Comparison of ENCODE assay signal across 8 cellular contexts in genomic region chr10:122113161-122113944, GRCh38.
DNase-seq lines count a peak whose midpoint lies in the region; ATAC-seq, FAIRE-seq and TF ChIP-seq lines count a peak whose summit lies in the region.

No MANE protein-coding gene starts in this region.

- no peaks in the 10 kb centered on the region for H3K36me3 ChIP-seq in urinary bladder (ENCODE audit: insufficient read depth)

- peak overlapping the region; percentile 95 for H3K27ac ChIP-seq in urinary bladder (ENCODE audit: low read depth)

- no peak for FAIRE-seq in RCC 7860 (lab: Jason Lieb, UNC)

- peak overlapping the region; percentile 89 for H3K27ac Mint-ChIP-seq in endothelial cell (ENCODE audit: unreplicated experiment)

- peak; percentile 39 for TF ChIP-seq CTCF in endothelial cell (IDR thresholded peaks at IDR 0.05; ENCODE audit: unreplicated experiment)

- under 1% methylated on average over 77 of the region's 77 CpGs for WGBS in urinary bladder

- no peaks in the 10 kb centered on the region for H3K4me1 ChIP-seq in urinary bladder (ENCODE audit: insufficient read depth)

- peak overlapping the region; percentile 46 for H3K4me3 ChIP-seq in urinary bladder (ENCODE audit: low read depth, low read length)

- no peaks in the 10 kb centered on the region for H3K36me3 Mint-ChIP-seq in endothelial cell (ENCODE audit: low read depth, unreplicated experiment)

- peaks cover 24% of the 10 kb centered on the region for H3K4me1 Mint-ChIP-seq in endothelial cell (ENCODE audit: unreplicated experiment)

- ATAC-seq in GM21576 (IDR thresholded peaks at IDR 0.05; ENCODE audit: unreplicated experiment) (peak; percentile 49), GM18861 (IDR thresholded peaks at IDR 0.05; ENCODE audit: unreplicated experiment) (no peak), GM21619 (IDR thresholded peaks at IDR 0.05; ENCODE audit: unreplicated experiment) (no peak)

- no peaks in the 10 kb centered on the region for H3K9me3 Mint-ChIP-seq in endothelial cell (ENCODE audit: unreplicated experiment)

- peak overlapping the region; percentile 87 for H3K4me3 Mint-ChIP-seq in endothelial cell (ENCODE audit: unreplicated experiment)

- H3K27me3 Mint-ChIP-seq in endothelial cell (ENCODE audit: unreplicated experiment) = peaks cover 10% of the 10 kb centered on the region

- DNase-seq in C1 segment of cervical spinal cord (lab: John Stamatoyannopoulos, UW) (peak in 9 of 14 donors; percentile 3 to 68 (median 20)), RCC 7860 (ENCODE audit: low spot score) (peak; percentile 49), endothelial cell (ENCODE audit: low spot score) (peak; percentile 76), medulla oblongata (ENCODE audit: extremely low spot score) (peak; percentile 9)

Comparison
In these comparisons a context has a peak if more than half of its experiments do, and no peak if none do; other contexts are left out.
1. DNase-seq: peak in every context shown above with its lines; median percentile 76 in endothelial cell; 49 in RCC 7860; 20 in C1 segment of cervical spinal cord; 9 in medulla oblongata.